In the genomic region with DNA sequence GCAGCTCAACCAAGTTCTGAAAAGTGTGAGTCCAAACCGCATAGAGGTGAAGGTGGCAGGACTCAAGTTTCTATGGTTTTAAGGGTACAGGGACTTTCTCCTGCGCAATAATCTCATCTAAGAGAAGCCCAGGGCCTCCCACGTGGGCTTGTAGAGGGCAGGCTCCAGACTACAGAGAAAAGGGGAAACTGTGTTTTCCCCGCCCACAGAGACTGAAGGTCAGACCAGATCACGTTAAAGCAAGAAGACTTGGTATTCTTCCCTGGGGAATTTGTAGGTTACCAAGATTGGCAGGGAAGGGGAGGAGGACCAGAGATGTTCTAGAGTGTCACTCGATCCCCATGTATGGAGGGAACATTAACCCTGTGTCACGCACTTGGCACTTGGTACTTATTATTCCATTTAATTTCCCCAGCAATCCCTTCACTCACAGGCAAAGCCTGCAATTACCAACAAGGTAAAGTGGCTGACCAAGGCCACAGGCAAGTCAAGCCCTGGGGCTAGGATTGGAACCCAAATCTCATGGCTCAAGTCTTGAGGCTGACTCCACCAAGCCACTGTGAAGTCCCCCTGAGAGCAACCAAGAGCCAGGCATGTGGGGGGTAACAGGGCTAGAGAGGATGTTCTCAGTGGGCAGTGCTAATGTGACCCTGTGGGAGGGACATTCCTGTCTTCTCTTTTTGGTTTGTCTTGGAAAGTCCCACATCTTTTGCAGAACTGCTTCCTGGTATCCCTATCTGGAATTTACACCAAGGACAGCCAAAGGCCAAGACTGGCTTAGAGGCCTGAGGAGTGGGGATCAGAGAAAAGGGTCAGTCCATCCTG, we compare ENCODE assay signal across 10 cellular contexts. TPM values are rescaled to one million over a fixed set of nuclear protein-coding genes. Genes with fewer than 3 reads are reported as not detected.
DNase-seq lines count a peak whose midpoint lies in the region; ATAC-seq and TF ChIP-seq lines count a peak whose summit lies in the region.
"Had no signal": no experiment of that assay in that cellular context is flagged by ENCODE, and none has a peak within 500 bp of the region (broad histone marks: within the 10 kb centered on the region; RNA-seq: fewer than 3 reads in every experiment).

No MANE protein-coding gene starts in this region.

- intact Hi-C loops in body of pancreas (cut with DNase I), result no loop called here

- no peaks in the 10 kb centered on the region for H3K79me2 ChIP-seq in GM23248 (ENCODE audit: insufficient read depth)

- H2AFZ ChIP-seq in GM23248, result no peak overlapping the region

- H3K27me3 ChIP-seq in body of pancreas (no peaks in the 10 kb centered on the region), GM23248 (replicated peaks; ENCODE audit: insufficient read depth) (peaks cover 4% of the 10 kb centered on the region; the same call in 1 of the 2 replicates)
- H3K27me3 ChIP-seq: pancreas, suprapubic skin had no signal

- WGBS in body of pancreas, 2 donors, result 77% methylated on average over 7 of the region's 7 CpGs
- 56 to 57% methylated on average over 7 of the region's 7 CpGs for WGBS in GM23248 (ENCODE audit: low coverage in 1 of 2, low lambda C conversion rate in 2 of 2, missing lambda C conversion rate in 2 of 2), 2 experiments

- H3K9me2 ChIP-seq in GM23248 (ENCODE audit: insufficient read depth), result no peaks in the 10 kb centered on the region

- no peak overlapping the region for H3K9ac ChIP-seq in GM23248

- H3K9me3 ChIP-seq in body of pancreas (no peaks in the 10 kb centered on the region), GM23248 (ENCODE audit: low read depth) (no peaks in the 10 kb centered on the region)
- H3K9me3 ChIP-seq: pancreas, suprapubic skin had no signal

- no peaks in the 10 kb centered on the region for H4K20me1 ChIP-seq in GM23248 (ENCODE audit: insufficient read depth)

- no peaks in the 10 kb centered on the region for H3K36me3 ChIP-seq in body of pancreas (replicated peaks in 1 of 2; ENCODE audit: insufficient read depth in 1 of 2, low read depth in 2 of 2)
- H3K36me3 ChIP-seq in GM23248 (ENCODE audit: low read depth), result no peaks in the 10 kb centered on the region
- H3K36me3 ChIP-seq: pancreas, suprapubic skin had no signal

- H3K4me1 ChIP-seq in body of pancreas, result no peaks in the 10 kb centered on the region
- peaks cover 7% of the 10 kb centered on the region for H3K4me1 ChIP-seq in GM23248 (ENCODE audit: insufficient read depth)

- H3K27ac ChIP-seq in body of pancreas, result peak overlapping the region in 1 of 4 donors; percentile 41
- H3K27ac ChIP-seq in GM23248, result no peak overlapping the region
- H3K27ac ChIP-seq: suprapubic skin had no signal

- ATAC-seq in HG03432 (IDR thresholded peaks at IDR 0.05; ENCODE audit: unreplicated experiment) (peak; percentile 83), body of pancreas (peak; percentile 20), SK-N-SH treated with all-trans-retinoic acid at 6 μM for 48 hours (no peak)

- no peak for TF ChIP-seq POLR2A in body of pancreas (IDR thresholded peaks at IDR 0.05)

- H3K4me3 ChIP-seq in body of pancreas (no peak overlapping the region), GM23248 (no peak overlapping the region)
- H3K4me3 ChIP-seq: pancreas, suprapubic skin had no signal

- TF ChIP-seq CTCF in GM20000 (IDR thresholded peaks at IDR 0.05; ENCODE audit: extremely low read depth, missing control alignments) (no peak), body of pancreas (IDR thresholded peaks at IDR 0.05) (no peak), GM10266 (IDR thresholded peaks at IDR 0.05; ENCODE audit: control insufficient read depth, insufficient read depth, low read depth, missing control alignments) (no peak)

- DNase-seq in GDM1 (lab: John Stamatoyannopoulos, UW) (peak; percentile 25), GM20000 (ENCODE audit: low spot score) (peak; percentile 60), body of pancreas (peak in 1 of 4 donors; percentile 51), GM10266 (ENCODE audit: extremely low spot score) (no peak), GM23248 (no peak)
- DNase-seq in stimulated activated CD4-positive, alpha-beta T cell treated with anti-CD3 and anti-CD28 coated beads, Interleukin-4, amount 100 ng/mL, for 1 hour, result no peak

- no peaks in the 10 kb centered on the region; the same call in 1 of the 2 replicates for H3F3A ChIP-seq in GM23248 (ENCODE audit: insufficient read depth)

- H3K4me2 ChIP-seq in GM23248 (ENCODE audit: unreplicated experiment), result no peak overlapping the region

- in situ Hi-C loops in GM23248 (cut with MboI), result no loop called here

TF ChIP-seq in SK-N-SH treated with all-trans-retinoic acid at 6 μM for 48 hours, 23 proteins besides CTCF, POLR2A, EP300 and RAD21:
- no peak for TF ChIP-seq OSR1 (CRISPR knock-in tag; IDR thresholded peaks at IDR 0.05)
- TF ChIP-seq, protein P1, sequence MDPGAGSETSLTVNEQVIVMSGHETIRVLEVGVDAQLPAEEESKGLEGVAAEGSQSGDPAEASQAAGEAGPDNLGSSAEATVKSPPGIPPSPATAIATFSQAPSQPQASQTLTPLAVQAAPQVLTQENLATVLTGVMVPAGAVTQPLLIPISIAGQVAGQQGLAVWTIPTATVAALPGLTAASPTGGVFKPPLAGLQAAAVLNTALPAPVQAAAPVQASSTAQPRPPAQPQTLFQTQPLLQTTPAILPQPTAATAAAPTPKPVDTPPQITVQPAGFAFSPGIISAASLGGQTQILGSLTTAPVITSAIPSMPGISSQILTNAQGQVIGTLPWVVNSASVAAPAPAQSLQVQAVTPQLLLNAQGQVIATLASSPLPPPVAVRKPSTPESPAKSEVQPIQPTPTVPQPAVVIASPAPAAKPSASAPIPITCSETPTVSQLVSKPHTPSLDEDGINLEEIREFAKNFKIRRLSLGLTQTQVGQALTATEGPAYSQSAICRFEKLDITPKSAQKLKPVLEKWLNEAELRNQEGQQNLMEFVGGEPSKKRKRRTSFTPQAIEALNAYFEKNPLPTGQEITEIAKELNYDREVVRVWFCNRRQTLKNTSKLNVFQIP (CRISPR knock-in tag; IDR thresholded peaks at IDR 0.05; ENCODE audit: borderline replicate concordance, low read depth), result no peak
- no peak for TF ChIP-seq ZNF70 (CRISPR knock-in tag; IDR thresholded peaks at IDR 0.05)
- TF ChIP-seq GLIS3 (CRISPR knock-in tag; IDR thresholded peaks at IDR 0.05), result no peak
- no peak for TF ChIP-seq TCF4 (CRISPR knock-in tag; IDR thresholded peaks at IDR 0.05; ENCODE audit: borderline replicate concordance)
- no peak for TF ChIP-seq ESRRG (CRISPR knock-in tag; IDR thresholded peaks at IDR 0.05)

RNA-seq across cellular contexts. Expression of a gene that starts 18.3 kb away (rescaled TPM):
- 10 to 100 TPM; 15.5 to 23.6 TPM for total RNA-seq in body of pancreas
- 33.0 and 43.7 TPM in 2 replicates for total RNA-seq in GM23248 (2014; rRNA removed; shearing (Covaris generic))
- polyA plus RNA-seq in GM23248 (2016; fragmentation: Nextera tagmentation; extraction: Ambion mirVana), result 69.6 and 69.7 TPM in 2 replicates

Comparison
In these comparisons a context has a peak if more than half of its experiments do, and no peak if none do; other contexts are left out.
1. DNase-seq: peak in GDM1 (single experiment) and GM20000 (single experiment); none in GM10266 (single experiment), GM23248 (single experiment) and stimulated activated CD4-positive, alpha-beta T cell treated with anti-CD3 and anti-CD28 coated beads, Interleukin-4, amount 100 ng/mL, for 1 hour (single experiment).